Comparison of ENCODE assay signal across 8 cellular contexts in genomic region chr11:65927904-65928397, GRCh38. TPM values are rescaled to one million over a fixed set of nuclear protein-coding genes. Genes with fewer than 3 reads are reported as not detected.
DNase-seq lines count a peak whose midpoint lies in the region; ATAC-seq, FAIRE-seq and TF ChIP-seq lines count a peak whose summit lies in the region.

No MANE protein-coding gene starts in this region.

- peak overlapping the region; percentile 85 for H2AFZ ChIP-seq in K562 (ENCODE audit: low read depth, low read length)

- peaks cover 23 to 42% of the 10 kb centered on the region in 2 experiments; a peak in 4 of 5 replicates for H3K4me1 ChIP-seq in K562 (replicated peaks in 1 of 2; ENCODE audit: control insufficient read depth in 2 of 2, insufficient read depth in 2 of 2, low read length in 2 of 2)

- TF ChIP-seq POLR2A in K562 (conservative IDR thresholded peaks at IDR 0.05) = no peak

- in situ Hi-C loops in K562 (cut with MboI) = no loop called here

- H3K4me2 ChIP-seq in K562 (ENCODE audit: insufficient read depth, low read length) = peak overlapping the region; percentile 66

- H3K79me2 ChIP-seq in K562 (ENCODE audit: control insufficient read depth, insufficient read depth, low read length) = no peaks in the 10 kb centered on the region

- CTCF ChIA-PET in K562 (lab: Yijun Ruan, JAX; ENCODE audit: low intra/inter-chr PET ratio) = no interaction called here

- no peaks in the 10 kb centered on the region for H4K20me1 ChIP-seq in K562 (replicated peaks; ENCODE audit: control insufficient read depth, insufficient read depth, low read length)

- no peaks in the 10 kb centered on the region for H3K9me3 ChIP-seq in K562 (replicated peaks; ENCODE audit: control insufficient read depth, insufficient read depth, low read depth, low read length)

- ATAC-seq in HG02943 (IDR thresholded peaks at IDR 0.05; ENCODE audit: low read depth, unreplicated experiment) = peak; percentile 78
- peak; percentile 52 for ATAC-seq in K562

- FAIRE-seq in K562 (lab: Jason Lieb, UNC) = no peak

- peak overlapping the region; percentile 47 for H3K27ac ChIP-seq in K562 (ENCODE audit: extremely low read depth, low read depth, low read length)
- peak overlapping the region in 1 of 2 donors; percentile 43 for H3K27ac ChIP-seq in coronary artery

- POLR2A ChIA-PET in K562 (lab: Yijun Ruan, JAX) = interaction anchor here (0.5 to 1.8 kb wide), 6 partner anchors 10 to 428 kb away, joined by 3 to 5 read pairs (median 3); partner anchors contain the start of gene CCDC85B

- BruUV-seq in K562 (replicated peaks; lab: Mats Ljungman, UMichigan) = no TSS peak

- H3K27me3 ChIP-seq in K562 (ENCODE audit: control insufficient read depth in 2 of 2, insufficient read depth in 2 of 2, low read length in 2 of 2) = no peaks in the 10 kb centered on the region

- peak overlapping the region; percentile 32 to 44; a peak in 3 of 4 replicates for H3K9ac ChIP-seq in K562 (ENCODE audit: insufficient read depth in 1 of 2, low read depth in 2 of 2, low read length in 2 of 2)

- WGBS in K562 (ENCODE audit: insufficient coverage, low coverage, missing lambda C conversion rate) = 43% methylated on average over 9 of the region's 9 CpGs

- intact Hi-C loops in K562 (cut with micrococcal nuclease) = no loop called here

- peaks cover 3% of the 10 kb centered on the region; the same call in 1 of the 3 replicates for H3K36me3 ChIP-seq in K562 (ENCODE audit: control insufficient read depth, insufficient read depth, low read length)

- H3K4me3 ChIP-seq in K562 (no peak overlapping the region; the same call in 1 of the 2 replicates), coronary artery (no peak overlapping the region)

- no peak for TF ChIP-seq RAD21 in K562 (CRISPR knock-in tag; conservative IDR thresholded peaks at IDR 0.05 in 1 of 2, IDR thresholded peaks at IDR 0.05 in 1 of 2)

- TF ChIP-seq CTCF in GM10266 (IDR thresholded peaks at IDR 0.05; ENCODE audit: control insufficient read depth, insufficient read depth, low read depth, missing control alignments) = no peak
- TF ChIP-seq CTCF in K562 (IDR thresholded peaks at IDR 0.05 in 2 of 3, conservative IDR thresholded peaks at IDR 0.05 in 1 of 3; ENCODE audit: insufficient read depth in 2 of 3, low read depth in 1 of 3, low read length in 3 of 3) = no peak
- TF ChIP-seq CTCF in coronary artery (IDR thresholded peaks at IDR 0.05) = no peak

- H3K9me1 ChIP-seq in K562 (ENCODE audit: control insufficient read depth, insufficient read depth, low read length) = no peaks in the 10 kb centered on the region

- DNase-seq in GM10266 (ENCODE audit: extremely low spot score) = peak; percentile 84
- DNase-seq in T-helper 9 cell = peak; percentile 57
- peak; percentile 14 to 64 (median 36) for DNase-seq in K562 (ENCODE audit: extremely low read depth in 1 of 4, low spot score in 3 of 4)
- DNase-seq in stimulated activated CD4-positive, alpha-beta T cell treated with anti-CD3 and anti-CD28 coated beads, Interleukin-15, amount 100 ng/mL, for 24 hours = peak; percentile 79
- no peak for DNase-seq in iPS-NIHi11 (ENCODE audit: low spot score)
- DNase-seq in coronary artery (ENCODE audit: low spot score) = no peak
- no peak for DNase-seq in COR-L47 (lab: John Stamatoyannopoulos, UW)

- TF ChIP-seq EP300 in K562 (IDR thresholded peaks at IDR 0.05; ENCODE audit: low read length) = no peak

RNA-seq across cellular contexts. Expression of gene DRAP1, which starts 8.7 kb away (rescaled TPM):
- total RNA-seq in K562 (2011; cell fraction: chromatin; rRNA removed; ENCODE audit: low replicate concordance) = 7.1 and 14.3 TPM in 2 replicates
- total RNA-seq in K562 (2011; cell fraction: nucleolus; rRNA removed) = 10.8 and 17.7 TPM in 2 replicates
- 6.3 and 10.6 TPM in 2 replicates for total RNA-seq in K562 (2011; cell fraction: nucleoplasm; rRNA removed)
- total RNA-seq in K562 (2014; rRNA removed) (189 and 200 TPM in 2 replicates), K562 (2014; rRNA removed; fragmentation: Illumina TruSeq; extraction: Trizol) (25.2 and 30.3 TPM in 2 replicates), K562 (2015; rRNA removed; fragmentation: Illumina TruSeq; extraction: Trizol) (124 and 127 TPM in 2 replicates), K562 (2021) (92.2 and 92.9 TPM in 2 replicates)
- polyA plus RNA-seq in K562 (2011; rRNA removed) (32.6 and 40.4 TPM in 2 replicates), K562 (2014; fragmentation: Illumina TruSeq; extraction: Trizol) (108 and 122 TPM in 2 replicates), K562 (2014; fragmentation: Nextera tagmentation; extraction: Ambion mirVana) (10 to 100 TPM in 1 of 2 experiments, 1 to 10 TPM in 1; 9.6 to 14.3 TPM), K562 (2014; rRNA removed) (167 and 169 TPM in 2 replicates)
- 58.8 and 72.4 TPM in 2 replicates for polyA plus RNA-seq in K562 (2011; cell fraction: cytosol; rRNA removed)
- polyA plus RNA-seq in K562 (2011; cell fraction: nucleus; rRNA removed) = 44.8 and 52.7 TPM in 2 replicates
- 130 and 155 TPM in 2 replicates for polyA plus RNA-seq in K562 (2012)
- 5.1 and 10.2 TPM in 2 replicates for polyA minus RNA-seq in K562 (2011; rRNA and poly(A)+ RNA removed)
- 21.1 and 26.8 TPM in 2 replicates for polyA minus RNA-seq in K562 (2011; cell fraction: cytosol; rRNA and poly(A)+ RNA removed)
- polyA minus RNA-seq in K562 (2011; cell fraction: nucleus; rRNA and poly(A)+ RNA removed) = 6.7 and 7.8 TPM in 2 replicates

RNA-seq across cellular contexts. Expression of gene C11orf68, which starts 9.1 kb away (rescaled TPM):
- total RNA-seq in K562 (2011; cell fraction: chromatin; rRNA removed; ENCODE audit: low replicate concordance) = 10.7 and 38.4 TPM in 2 replicates
- total RNA-seq in K562 (2011; cell fraction: nucleolus; rRNA removed) = 35.5 and 41.9 TPM in 2 replicates
- 27.5 and 27.9 TPM in 2 replicates for total RNA-seq in K562 (2011; cell fraction: nucleoplasm; rRNA removed)
- 6.6 and 11.1 TPM in 2 replicates for total RNA-seq in K562 (2014; rRNA removed)
- total RNA-seq in K562 (2014; rRNA removed; fragmentation: Illumina TruSeq; extraction: Trizol) = 7.2 and 10.6 TPM in 2 replicates
- total RNA-seq in K562 (2015; rRNA removed; fragmentation: Illumina TruSeq; extraction: Trizol) = 12.8 and 14.3 TPM in 2 replicates
- 34.5 and 35.9 TPM in 2 replicates for total RNA-seq in K562 (2021)
- polyA plus RNA-seq in K562 (2011; rRNA removed) = 18.9 and 34.0 TPM in 2 replicates
- 54.6 and 96.4 TPM in 2 replicates for polyA plus RNA-seq in K562 (2011; cell fraction: cytosol; rRNA removed)
- polyA plus RNA-seq in K562 (2011; cell fraction: nucleus; rRNA removed) = 44.1 and 53.6 TPM in 2 replicates
- 26.5 and 54.0 TPM in 2 replicates for polyA plus RNA-seq in K562 (2012)
- polyA plus RNA-seq in K562 (2014; fragmentation: Illumina TruSeq; extraction: Trizol) = 31.7 and 40.6 TPM in 2 replicates
- polyA plus RNA-seq in K562 (2014; fragmentation: Nextera tagmentation; extraction: Ambion mirVana) = 1 to 10 TPM; 3.6 to 4.6 TPM
- 26.6 and 31.3 TPM in 2 replicates for polyA plus RNA-seq in K562 (2014; rRNA removed)
- polyA minus RNA-seq in K562 (2011; rRNA and poly(A)+ RNA removed) = 9.8 and 12.4 TPM in 2 replicates
- 20.2 and 22.9 TPM in 2 replicates for polyA minus RNA-seq in K562 (2011; cell fraction: cytosol; rRNA and poly(A)+ RNA removed)
- polyA minus RNA-seq in K562 (2011; cell fraction: nucleus; rRNA and poly(A)+ RNA removed) = 18.7 and 26.1 TPM in 2 replicates

RNA-seq across cellular contexts. Expression of gene TSGA10IP, which starts 17.3 kb away (rescaled TPM):
- not detected in 2 replicates for total RNA-seq in K562 (2011; cell fraction: chromatin; rRNA removed; ENCODE audit: low replicate concordance)
- not detected in 2 replicates for total RNA-seq in K562 (2011; cell fraction: nucleolus; rRNA removed)
- total RNA-seq in K562 (2011; cell fraction: nucleoplasm; rRNA removed) = not detected in 2 replicates
- total RNA-seq in K562 (2014; rRNA removed) = not detected in 2 replicates
- total RNA-seq in K562 (2014; rRNA removed; fragmentation: Illumina TruSeq; extraction: Trizol) = not detected in 2 replicates
- not detected in 2 replicates for total RNA-seq in K562 (2015; rRNA removed; fragmentation: Illumina TruSeq; extraction: Trizol)
- not detected in 2 replicates for total RNA-seq in K562 (2021)
- not detected in 2 replicates for polyA plus RNA-seq in K562 (2011; rRNA removed)
- not detected in 2 replicates for polyA plus RNA-seq in K562 (2011; cell fraction: cytosol; rRNA removed)
- polyA plus RNA-seq in K562 (2011; cell fraction: nucleus; rRNA removed) = not detected in 2 replicates
- polyA plus RNA-seq in K562 (2012) = not detected in 2 replicates
- not detected in 2 replicates for polyA plus RNA-seq in K562 (2014; fragmentation: Illumina TruSeq; extraction: Trizol)
- polyA plus RNA-seq in K562 (2014; fragmentation: Nextera tagmentation; extraction: Ambion mirVana) = not detected
- not detected in 2 replicates for polyA plus RNA-seq in K562 (2014; rRNA removed)
- polyA minus RNA-seq in K562 (2011; rRNA and poly(A)+ RNA removed) = not detected in 2 replicates
- polyA minus RNA-seq in K562 (2011; cell fraction: cytosol; rRNA and poly(A)+ RNA removed) = not detected in 2 replicates
- not detected in 2 replicates for polyA minus RNA-seq in K562 (2011; cell fraction: nucleus; rRNA and poly(A)+ RNA removed)

RNA-seq across cellular contexts. Expression of gene FOSL1, which starts 27.8 kb away (rescaled TPM):
- total RNA-seq in K562 (2011; cell fraction: chromatin; rRNA removed; ENCODE audit: low replicate concordance) = 27.7 and 48.1 TPM in 2 replicates
- total RNA-seq in K562 (2011; cell fraction: nucleolus; rRNA removed) = 22.8 and 24.7 TPM in 2 replicates
- total RNA-seq in K562 (2011; cell fraction: nucleoplasm; rRNA removed) = 23.9 and 41.4 TPM in 2 replicates
- 18.6 and 21.3 TPM in 2 replicates for total RNA-seq in K562 (2014; rRNA removed)
- total RNA-seq in K562 (2014; rRNA removed; fragmentation: Illumina TruSeq; extraction: Trizol) = 4.6 and 6.2 TPM in 2 replicates
- 10.0 and 12.4 TPM in 2 replicates for total RNA-seq in K562 (2015; rRNA removed; fragmentation: Illumina TruSeq; extraction: Trizol)
- total RNA-seq in K562 (2021) = 26.1 and 28.7 TPM in 2 replicates
- 5.3 and 9.0 TPM in 2 replicates for polyA plus RNA-seq in K562 (2011; rRNA removed)
- polyA plus RNA-seq in K562 (2011; cell fraction: cytosol; rRNA removed) = 7.6 and 12.9 TPM in 2 replicates
- polyA plus RNA-seq in K562 (2011; cell fraction: nucleus; rRNA removed) = 10.1 and 26.6 TPM in 2 replicates
- polyA plus RNA-seq in K562 (2012) = 24.9 and 29.1 TPM in 2 replicates
- 26.9 and 39.6 TPM in 2 replicates for polyA plus RNA-seq in K562 (2014; fragmentation: Illumina TruSeq; extraction: Trizol)
- 1 to 10 TPM; 3.5 to 4.2 TPM for polyA plus RNA-seq in K562 (2014; fragmentation: Nextera tagmentation; extraction: Ambion mirVana)
- 16.3 and 16.9 TPM in 2 replicates for polyA plus RNA-seq in K562 (2014; rRNA removed)
- polyA minus RNA-seq in K562 (2011; rRNA and poly(A)+ RNA removed) = 4.3 and 5.1 TPM in 2 replicates
- 7.8 and 8.3 TPM in 2 replicates for polyA minus RNA-seq in K562 (2011; cell fraction: cytosol; rRNA and poly(A)+ RNA removed)
- 6.1 and 10.8 TPM in 2 replicates for polyA minus RNA-seq in K562 (2011; cell fraction: nucleus; rRNA and poly(A)+ RNA removed)

RNA-seq across cellular contexts. Expression of gene SART1, which starts 33.6 kb away (rescaled TPM):
- 29.6 and 50.6 TPM in 2 replicates for total RNA-seq in K562 (2011; cell fraction: chromatin; rRNA removed; ENCODE audit: low replicate concordance)
- 27.0 and 28.2 TPM in 2 replicates for total RNA-seq in K562 (2011; cell fraction: nucleolus; rRNA removed)
- total RNA-seq in K562 (2011; cell fraction: nucleoplasm; rRNA removed) = 29.2 and 31.1 TPM in 2 replicates
- total RNA-seq in K562 (2014; rRNA removed) (84.1 and 124 TPM in 2 replicates), K562 (2014; rRNA removed; fragmentation: Illumina TruSeq; extraction: Trizol) (11.4 and 17.0 TPM in 2 replicates), K562 (2015; rRNA removed; fragmentation: Illumina TruSeq; extraction: Trizol) (31.7 and 32.0 TPM in 2 replicates), K562 (2021) (47.1 and 54.9 TPM in 2 replicates)
- polyA plus RNA-seq in K562 (2011; rRNA removed) (8.4 and 13.6 TPM in 2 replicates), K562 (2014; fragmentation: Illumina TruSeq; extraction: Trizol) (31.7 and 45.0 TPM in 2 replicates), K562 (2014; fragmentation: Nextera tagmentation; extraction: Ambion mirVana) (1 to 10 TPM; 4.8 to 7.2 TPM), K562 (2014; rRNA removed) (50.5 and 57.6 TPM in 2 replicates)
- polyA plus RNA-seq in K562 (2011; cell fraction: cytosol; rRNA removed) = 9.7 and 11.8 TPM in 2 replicates
- polyA plus RNA-seq in K562 (2011; cell fraction: nucleus; rRNA removed) = 26.3 and 43.0 TPM in 2 replicates
- 46.2 and 56.2 TPM in 2 replicates for polyA plus RNA-seq in K562 (2012)
- 6.3 and 8.6 TPM in 2 replicates for polyA minus RNA-seq in K562 (2011; rRNA and poly(A)+ RNA removed)
- polyA minus RNA-seq in K562 (2011; cell fraction: cytosol; rRNA and poly(A)+ RNA removed) = 20.6 and 24.6 TPM in 2 replicates
- polyA minus RNA-seq in K562 (2011; cell fraction: nucleus; rRNA and poly(A)+ RNA removed) = 7.9 and 14.9 TPM in 2 replicates

Comparison
In these comparisons a context has a peak if more than half of its experiments do, and no peak if none do; other contexts are left out.
1. DNase-seq: peak in GM10266 (single experiment), T-helper 9 cell (single experiment), K562 (4 of 4) and stimulated activated CD4-positive, alpha-beta T cell treated with anti-CD3 and anti-CD28 coated beads, Interleukin-15, amount 100 ng/mL, for 24 hours (single experiment); none in iPS-NIHi11 (single experiment), coronary artery (single experiment) and COR-L47 (single experiment).